11 cellular contexts compared by ENCODE assay signal in genomic region chr2:123502926-123503325, GRCh38.
"Had no signal": no experiment of that assay in that cellular context is flagged by ENCODE, and none has a peak within 500 bp of the region (broad histone marks: within the 10 kb centered on the region; RNA-seq: fewer than 3 reads in every experiment).

No MANE protein-coding gene starts in this region.

- ATAC-seq: heart left ventricle, left lobe of liver, natural killer cell had no signal

- H3K9me3 ChIP-seq: right atrium auricular region, thyroid gland, vagina had no signal

- H3K27me3 ChIP-seq: heart left ventricle, right atrium auricular region, thyroid gland, vagina had no signal

- H3K4me3 ChIP-seq: heart left ventricle, right atrium auricular region, thyroid gland, vagina had no signal

- H3K4me1 ChIP-seq: heart left ventricle, right atrium auricular region, thyroid gland, vagina had no signal

- H3K36me3 ChIP-seq: heart left ventricle, right atrium auricular region, thyroid gland, vagina had no signal

- DNase-seq: activated CD4-positive, alpha-beta T cell treated with anti-CD3 and anti-CD28 coated beads, Interleukin-2, amount 50 U/mL, for 1 hour; activated naive CD4-positive, alpha-beta T cell treated with anti-CD3 and anti-CD28 coated beads, Interleukin-2, amount 50 U/mL, for 16 hours; activated T-cell treated with anti-CD3 and anti-CD28 coated beads, Interleukin-2, amount 50 U/mL, for 1 hour; amygdala; heart left ventricle; natural killer cell; small intestine; thyroid gland had no signal

- H3K27ac ChIP-seq: heart left ventricle, right atrium auricular region, thyroid gland, vagina had no signal
